Comparison of ENCODE assay signal across 9 cellular contexts in the genomic region with DNA sequence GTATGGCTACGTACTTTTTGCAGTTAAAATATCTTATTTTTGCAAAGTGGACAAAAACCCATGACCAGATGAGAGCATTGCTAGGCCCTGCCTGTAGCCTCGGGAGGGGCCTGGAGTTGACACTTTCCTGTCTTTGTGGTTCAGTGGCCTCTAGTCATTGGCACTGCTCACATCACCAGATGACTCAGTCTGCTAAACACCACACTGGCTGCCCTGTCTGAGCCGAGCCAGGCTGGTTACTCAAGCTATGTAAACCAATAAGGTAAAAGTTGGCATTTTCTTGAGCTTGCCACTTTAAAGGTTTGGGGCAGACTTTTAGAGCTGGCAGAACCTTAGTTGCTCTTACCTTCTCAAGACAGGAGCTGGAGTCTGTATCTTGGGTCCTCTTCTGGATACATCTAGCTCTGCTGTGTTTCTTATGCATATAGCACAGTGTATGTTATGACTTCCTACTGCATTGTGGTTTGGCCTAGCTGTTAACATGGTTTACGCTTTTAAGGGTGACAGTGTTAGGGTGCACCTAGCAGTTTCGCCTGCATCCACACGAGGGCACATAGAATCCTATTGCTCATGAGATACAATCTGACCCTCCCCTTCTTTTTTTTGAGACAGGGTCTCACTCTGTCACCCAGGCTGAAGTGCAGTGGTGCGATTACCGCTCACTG.
DNase-seq lines count a peak whose midpoint lies in the region; ATAC-seq, FAIRE-seq and TF ChIP-seq lines count a peak whose summit lies in the region.
"Had no signal": no experiment of that assay in that cellular context is flagged by ENCODE, and none has a peak within 500 bp of the region (broad histone marks: within the 10 kb centered on the region; RNA-seq: fewer than 3 reads in every experiment).

No MANE protein-coding gene starts in this region.

- TF ChIP-seq CTCF in GM10248 (IDR thresholded peaks at IDR 0.05; ENCODE audit: control extremely low read depth, extremely low read depth, low read depth, missing control alignments): peak; percentile 22

- H3K4me3 Mint-ChIP-seq in activated CD8-positive, alpha-beta T cell treated with anti-CD3 and anti-CD28 coated beads, Interleukin-2, amount 10 ng/mL, durations not matched to agents 7 days and 5 days: peak overlapping the region; percentile 50
- H3K4me3 Mint-ChIP-seq: activated naive CD8-positive, alpha-beta T cell had no signal

- DNase-seq in GM10248 (ENCODE audit: extremely low spot score) (peak; percentile 22), HTR-8/SVneo (ENCODE audit: insufficient read length, low spot score) (peak; percentile 59), fibroblast of peridontal ligament (ENCODE audit: extremely low read depth) (peak; percentile 77), superior temporal gyrus (ENCODE audit: extremely low spot score) (no peak), NCI-H1436 (lab: John Stamatoyannopoulos, UW) (no peak)
- peak; percentile 85 for DNase-seq in activated CD8-positive, alpha-beta T cell treated with anti-CD3 and anti-CD28 coated beads, Interleukin-2, amount 10 ng/mL, durations not matched to agents 7 days and 5 days
- peak; percentile 20 for DNase-seq in stimulated activated CD8-positive, alpha-beta memory T cell treated with anti-CD3 and anti-CD28 coated beads, Interleukin-12 subunit alpha, Interleukin-12 subunit beta, amount 100 ng/mL, for 1 hour (ENCODE audit: low read depth)

- H3K27ac Mint-ChIP-seq in activated CD8-positive, alpha-beta T cell treated with anti-CD3 and anti-CD28 coated beads, Interleukin-2, amount 10 ng/mL, durations not matched to agents 7 days and 5 days: peak overlapping the region; percentile 91
- H3K27ac Mint-ChIP-seq: activated naive CD8-positive, alpha-beta T cell had no signal

- POLR2A ChIA-PET in GM10248 (lab: Yijun Ruan, JAX): no interaction called here
- POLR2A ChIA-PET in activated CD8-positive, alpha-beta T cell treated with anti-CD3 and anti-CD28 coated beads, Interleukin-2, amount 10 ng/mL, durations not matched to agents 7 days and 5 days (lab: Charles Lee): interaction anchor here (0.6 to 2.1 kb wide), 2 partner anchors 181 to 196 kb away, joined by 3 to 9 read pairs; no protein-coding TSS in a partner anchor

- peak; percentile 84 for FAIRE-seq in HTR-8/SVneo (lab: Jason Lieb, UNC)

- no peaks in the 10 kb centered on the region for H3K9me3 Mint-ChIP-seq in activated CD8-positive, alpha-beta T cell treated with anti-CD3 and anti-CD28 coated beads, Interleukin-2, amount 10 ng/mL, durations not matched to agents 7 days and 5 days (ENCODE audit: insufficient read depth)

- ATAC-seq in GM21717 (IDR thresholded peaks at IDR 0.05; ENCODE audit: unreplicated experiment): peak; percentile 80
- peak; percentile 96 for ATAC-seq in activated CD8-positive, alpha-beta T cell treated with anti-CD3 and anti-CD28 coated beads, Interleukin-2, amount 10 ng/mL, durations not matched to agents 7 days and 5 days

- peaks cover 33% of the 10 kb centered on the region for H3K4me1 Mint-ChIP-seq in activated CD8-positive, alpha-beta T cell treated with anti-CD3 and anti-CD28 coated beads, Interleukin-2, amount 10 ng/mL, durations not matched to agents 7 days and 5 days (ENCODE audit: low read depth)

- H3K36me3 Mint-ChIP-seq in activated CD8-positive, alpha-beta T cell treated with anti-CD3 and anti-CD28 coated beads, Interleukin-2, amount 10 ng/mL, durations not matched to agents 7 days and 5 days (ENCODE audit: low read depth): peaks cover 8% of the 10 kb centered on the region

- CTCF ChIA-PET in GM10248 (lab: Yijun Ruan, JAX): interaction anchor here (1.0 to 3.2 kb wide), 12 partner anchors 12 to 789 kb away, joined by 3 to 14 read pairs (median 4); no protein-coding TSS in a partner anchor
- CTCF ChIA-PET in activated CD8-positive, alpha-beta T cell treated with anti-CD3 and anti-CD28 coated beads, Interleukin-2, amount 10 ng/mL, durations not matched to agents 7 days and 5 days (lab: Charles Lee): interaction anchor here (0.6 to 2.4 kb wide), 26 partner anchors 11 to 523 kb away, joined by 3 to 12 read pairs (median 4); partner anchors contain the start of genes MRPL44, SCG2 and WDFY1

- no peaks in the 10 kb centered on the region for H3K27me3 Mint-ChIP-seq in activated CD8-positive, alpha-beta T cell treated with anti-CD3 and anti-CD28 coated beads, Interleukin-2, amount 10 ng/mL, durations not matched to agents 7 days and 5 days (ENCODE audit: low read depth)
- H3K27me3 Mint-ChIP-seq: activated naive CD8-positive, alpha-beta T cell had no signal

Comparison
In these comparisons a context has a peak if more than half of its experiments do, and no peak if none do; other contexts are left out.
1. DNase-seq: peak in GM10248 (single experiment), HTR-8/SVneo (single experiment), activated CD8-positive, alpha-beta T cell treated with anti-CD3 and anti-CD28 coated beads, Interleukin-2, amount 10 ng/mL, durations not matched to agents 7 days and 5 days (single experiment), fibroblast of peridontal ligament (single experiment) and stimulated activated CD8-positive, alpha-beta memory T cell treated with anti-CD3 and anti-CD28 coated beads, Interleukin-12 subunit alpha, Interleukin-12 subunit beta, amount 100 ng/mL, for 1 hour (single experiment); none in superior temporal gyrus (single experiment) and NCI-H1436 (single experiment).